In genomic region chr16:68993885-68994284, GRCh38 we compare ENCODE assay signal across 10 cellular contexts.
A peak's percentile ranks its signal among the peaks of the same experiment; 100 is the strongest.
DNase-seq lines count a peak whose midpoint lies in the region; ATAC-seq, FAIRE-seq and TF ChIP-seq lines count a peak whose summit lies in the region.
"Had no signal": no experiment of that assay in that cellular context is flagged by ENCODE, and none has a peak within 500 bp of the region (broad histone marks: within the 10 kb centered on the region; RNA-seq: fewer than 3 reads in every experiment).

No MANE protein-coding gene starts in this region.

- H3K4me3 Mint-ChIP-seq in Calu3 (ENCODE audit: low read depth, unreplicated experiment) = peak overlapping the region; percentile 5
- H3K4me3 Mint-ChIP-seq: T-helper 1 cell treated with Interleukin-12 subunit alpha and Interleukin-12 subunit beta and Interleukin-4 antibody, amounts not matched to agents 30 μg/mL and 1 μg/mL, for 36 hours had no signal

- dilution Hi-C loops in endothelial cell of umbilical vein (cut with MboI; ENCODE audit: extremely low pct_ligation_motif_present, low sequenced_read_pairs) = no loop called here

- ATAC-seq in GM19467 (IDR thresholded peaks at IDR 0.05; ENCODE audit: unreplicated experiment) = no peak

- BruUV-seq in Calu3 (replicated peaks; lab: Mats Ljungman, UMichigan) (no TSS peak), endothelial cell of umbilical vein (replicated peaks; lab: Mats Ljungman, UMichigan) (no TSS peak)

- TF ChIP-seq POLR2A in endothelial cell of umbilical vein (IDR thresholded peaks at IDR 0.05; ENCODE audit: low read depth, low read length) = no peak

- H3K4me1 ChIP-seq in endothelial cell of umbilical vein (ENCODE audit: control insufficient read depth, extremely low read depth, insufficient read depth, low read length) (peaks cover 40% of the 10 kb centered on the region), muscle layer of duodenum (ENCODE audit: control insufficient read depth in 1 of 2, insufficient read depth in 2 of 2, low read length in 2 of 2) (no peaks in the 10 kb centered on the region)

- H3K4me1 Mint-ChIP-seq in Calu3 (ENCODE audit: low read depth, unreplicated experiment) = peaks cover 68% of the 10 kb centered on the region

- H3K27me3 Mint-ChIP-seq in Calu3 (ENCODE audit: unreplicated experiment) = no peaks in the 10 kb centered on the region

- peak overlapping the region; percentile 72 for H3K4me2 ChIP-seq in endothelial cell of umbilical vein (ENCODE audit: insufficient read depth, low read length)

- no peak overlapping the region for H2AFZ ChIP-seq in endothelial cell of umbilical vein (ENCODE audit: low read depth, low read length)

- POLR2A ChIA-PET in endothelial cell of umbilical vein (lab: Charles Lee) = no interaction called here

- H3K36me3 ChIP-seq in endothelial cell of umbilical vein (ENCODE audit: control insufficient read depth in 2 of 2, extremely low read depth in 1 of 2, insufficient read depth in 2 of 2, low read length in 2 of 2) (no peaks in the 10 kb centered on the region), muscle layer of duodenum (ENCODE audit: control insufficient read depth in 1 of 2, insufficient read depth in 2 of 2, low read length in 2 of 2) (no peaks in the 10 kb centered on the region)

- no peaks in the 10 kb centered on the region for H3K79me2 ChIP-seq in endothelial cell of umbilical vein (ENCODE audit: control insufficient read depth, insufficient read depth, low read length)

- no peaks in the 10 kb centered on the region for H3K9me3 ChIP-seq in endothelial cell of umbilical vein (replicated peaks; ENCODE audit: control insufficient read depth, insufficient read depth, low read length)
- no peaks in the 10 kb centered on the region for H3K9me3 ChIP-seq in muscle layer of duodenum (ENCODE audit: control insufficient read depth in 1 of 2, low read length in 2 of 2)

- TF ChIP-seq CTCF in Calu3 (IDR thresholded peaks at IDR 0.05; ENCODE audit: unreplicated experiment) (no peak), endothelial cell of umbilical vein (IDR thresholded peaks at IDR 0.05; ENCODE audit: extremely low read depth in 1 of 2, insufficient read depth in 1 of 2, low read depth in 1 of 2, low read length in 2 of 2) (no peak)

- H3K4me3 ChIP-seq in endothelial cell of umbilical vein (replicated peaks in 1 of 3; ENCODE audit: insufficient read depth in 1 of 3, low read depth in 1 of 3, low read length in 3 of 3) (peak overlapping the region in 1 of 3 experiments; percentile 13), muscle layer of duodenum (ENCODE audit: low read depth in 1 of 2, low read length in 2 of 2) (no peak overlapping the region)

- CTCF ChIA-PET in Calu3 (lab: Charles Lee) = interaction anchor here (1.0 to 2.5 kb wide), 7 partner anchors 16 to 140 kb away, joined by 3 to 14 read pairs (median 5); partner anchors contain the start of gene HAS3
- CTCF ChIA-PET in endothelial cell of umbilical vein (lab: Charles Lee) = interaction anchor here (0.6 to 3.2 kb wide), 11 partner anchors 10 to 146 kb away, joined by 3 to 17 read pairs (median 4); partner anchors contain the start of gene HAS3

- H4K20me1 ChIP-seq in endothelial cell of umbilical vein (replicated peaks; ENCODE audit: control insufficient read depth, extremely low read depth, insufficient read depth, low read length) = no peaks in the 10 kb centered on the region

- H3K9me1 ChIP-seq in endothelial cell of umbilical vein (replicated peaks; ENCODE audit: control insufficient read depth, extremely low read depth, insufficient read depth, low read length) = no peaks in the 10 kb centered on the region

- peak overlapping the region; percentile 56 for H3K9ac ChIP-seq in endothelial cell of umbilical vein (replicated peaks; ENCODE audit: extremely low read depth, insufficient read depth, low read length)

- H3K36me3 Mint-ChIP-seq in Calu3 (ENCODE audit: insufficient read depth, unreplicated experiment) = no peaks in the 10 kb centered on the region

- H3K27me3 ChIP-seq in endothelial cell of umbilical vein (ENCODE audit: control insufficient read depth in 2 of 2, insufficient read depth in 2 of 2, low read length in 2 of 2) = no peaks in the 10 kb centered on the region
- no peaks in the 10 kb centered on the region for H3K27me3 ChIP-seq in muscle layer of duodenum (ENCODE audit: low read depth, low read length)

- intact Hi-C loops in Calu3 (cut with micrococcal nuclease; ENCODE audit: unreplicated experiment) = loop anchor here (1.0 to 5.0 kb wide), 4 partner anchors 38 to 92 kb away; no protein-coding TSS in a partner anchor
- intact Hi-C loops in endothelial cell of umbilical vein (cut with micrococcal nuclease) = loop anchor here (1.0 to 5.0 kb wide), 3 partner anchors 23 to 113 kb away; partner anchors contain the start of gene HAS3

- peaks cover 6% of the 10 kb centered on the region for H3K9me3 Mint-ChIP-seq in Calu3 (ENCODE audit: low read depth, unreplicated experiment)
- H3K9me3 Mint-ChIP-seq: T-helper 1 cell treated with Interleukin-12 subunit alpha and Interleukin-12 subunit beta and Interleukin-4 antibody, amounts not matched to agents 30 μg/mL and 1 μg/mL, for 36 hours had no signal

- DNase-seq in Calu3 = peak; percentile 4
- DNase-seq in LoVo (ENCODE audit: low spot score) = peak; percentile 68
- peak; percentile 88 for DNase-seq in endothelial cell of umbilical vein (ENCODE audit: low read depth, low spot score)
- DNase-seq in NCI-H69 (lab: John Stamatoyannopoulos, UW) = no peak
- no peak for DNase-seq in epidermal melanocyte (ENCODE audit: insufficient read length, low spot score)
- DNase-seq in GM19238 (ENCODE audit: insufficient read length, low spot score) = no peak
- DNase-seq: NCI-H2081 treated with DMSO at 0.1 percent for 48 hours had no signal

- peak overlapping the region; percentile 69 for H3K27ac ChIP-seq in endothelial cell of umbilical vein (ENCODE audit: insufficient read depth, low read depth, low read length)
- H3K27ac ChIP-seq in muscle layer of duodenum (ENCODE audit: low read length) = peak overlapping the region; percentile 36

- FAIRE-seq in endothelial cell of umbilical vein (lab: Jason Lieb, UNC) = peak; percentile 76

- peak overlapping the region; percentile 90 for H3K27ac Mint-ChIP-seq in Calu3 (ENCODE audit: unreplicated experiment)
- H3K27ac Mint-ChIP-seq: T-helper 1 cell treated with Interleukin-12 subunit alpha and Interleukin-12 subunit beta and Interleukin-4 antibody, amounts not matched to agents 30 μg/mL and 1 μg/mL, for 36 hours had no signal

TF ChIP-seq in endothelial cell of umbilical vein, 7 proteins besides CTCF, POLR2A, EP300 and RAD21:
- TF ChIP-seq MYC (IDR thresholded peaks at IDR 0.05; ENCODE audit: low read depth, low read length) (no peak), JUN (IDR thresholded peaks at IDR 0.05; ENCODE audit: borderline replicate concordance, insufficient read depth, insufficient read length, low read depth) (peak; percentile 75)

Comparison
In these comparisons a context has a peak if more than half of its experiments do, and no peak if none do; other contexts are left out.
1. DNase-seq: peak in Calu3 (single experiment), LoVo (single experiment) and endothelial cell of umbilical vein (single experiment); none in NCI-H69 (single experiment), epidermal melanocyte (single experiment) and GM19238 (single experiment).